ENCODE assay signal across 8 cellular contexts in the genomic region with DNA sequence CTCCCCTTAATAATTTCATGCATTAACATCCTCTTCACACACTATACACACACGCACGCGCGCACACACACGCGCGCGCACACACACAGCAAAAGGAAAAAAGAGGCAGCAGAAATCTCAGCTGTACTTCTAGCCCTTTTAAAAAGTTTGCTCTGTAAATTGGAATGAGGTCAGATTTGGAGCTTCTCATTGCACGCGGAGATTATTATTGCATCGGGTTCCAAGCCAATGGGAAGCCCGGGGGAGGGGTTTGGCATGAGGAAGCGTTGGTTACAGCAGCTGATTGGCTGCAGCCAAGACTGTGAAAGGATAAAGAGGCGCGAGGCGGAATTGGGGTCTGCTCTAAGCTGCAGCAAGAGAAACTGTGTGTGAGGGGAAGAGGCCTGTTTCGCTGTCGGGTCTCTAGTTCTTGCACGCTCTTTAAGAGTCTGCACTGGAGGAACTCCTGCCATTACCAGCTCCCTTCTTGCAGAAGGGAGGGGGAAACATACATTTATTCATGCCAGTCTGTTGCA. TPM values are rescaled to one million over a fixed set of nuclear protein-coding genes. Genes with fewer than 3 reads are reported as not detected.
A peak's percentile ranks its signal among the peaks of the same experiment; 100 is the strongest.
DNase-seq lines count a peak whose midpoint lies in the region; ATAC-seq and TF ChIP-seq lines count a peak whose summit lies in the region.

A gene (plus strand): TSS at position 340 of the 515 bp plus-strand sequence. CDS start 784 bp downstream, outside the sequence.

- no peaks in the 10 kb centered on the region for H3K9me3 Mint-ChIP-seq in T-helper 2 cell treated with Interferon-gamma antibody and Interleukin-4, amounts not matched to agents 5 μg/mL and 100 μg/mL, for 36 hours

- H3K36me3 ChIP-seq in breast epithelium (no peaks in the 10 kb centered on the region), iPS DF 6.9 (ENCODE audit: control insufficient read depth, insufficient read depth, low read length) (peaks cover 10% of the 10 kb centered on the region; the same call in 1 of the 2 replicates)

- peak within 1 kb of the TSS; percentile 89 for H3K4me3 Mint-ChIP-seq in T-helper 2 cell treated with Interferon-gamma antibody and Interleukin-4, amounts not matched to agents 5 μg/mL and 100 μg/mL, for 36 hours

- DNase-seq in AG08395 (ENCODE audit: low spot score) (peak; percentile 96), NCI-H1930 (lab: John Stamatoyannopoulos, UW) (peak; percentile 96 to 97), breast epithelium (ENCODE audit: low spot score in 2 of 2) (peak; percentile 95), iPS DF 6.9 (ENCODE audit: low read depth, low spot score) (peak; percentile 97), retina (peak; percentile 97)
- DNase-seq in T-helper 2 cell treated with Interferon-gamma antibody and Interleukin-4, amounts not matched to agents 5 μg/mL and 100 μg/mL, for 36 hours (ENCODE audit: low spot score): peak; percentile 77

- intact Hi-C loops in breast epithelium (cut with DNase I; ENCODE audit: low total_unique reads): no loop called here

- H3K4me1 Mint-ChIP-seq in T-helper 2 cell treated with Interferon-gamma antibody and Interleukin-4, amounts not matched to agents 5 μg/mL and 100 μg/mL, for 36 hours (ENCODE audit: low read depth): peaks cover 27% of the 10 kb centered on the region

- H3K9me3 ChIP-seq in breast epithelium (no peaks in the 10 kb centered on the region), iPS DF 6.9 (ENCODE audit: control insufficient read depth, insufficient read depth, low read length) (no peaks in the 10 kb centered on the region)

- WGBS in iPS DF 6.9 (ENCODE audit: insufficient coverage, insufficient read length): no CpG with 5 or more reads among the region's 19 CpGs

- H3K4me1 ChIP-seq in breast epithelium (peaks cover 0 to 4% of the 10 kb centered on the region in 2 donors), iPS DF 6.9 (ENCODE audit: control insufficient read depth, insufficient read depth, low read length) (0 out of 2 replicates have a peak, but pooled peaks cover 1% of the 10 kb centered on the region)

- H3K36me3 Mint-ChIP-seq in T-helper 2 cell treated with Interferon-gamma antibody and Interleukin-4, amounts not matched to agents 5 μg/mL and 100 μg/mL, for 36 hours (ENCODE audit: low read depth): peaks cover 6% of the 10 kb centered on the region

- H3K27me3 Mint-ChIP-seq in T-helper 2 cell treated with Interferon-gamma antibody and Interleukin-4, amounts not matched to agents 5 μg/mL and 100 μg/mL, for 36 hours (ENCODE audit: low read depth): peaks cover 57% of the 10 kb centered on the region

- H3K27me3 ChIP-seq in breast epithelium: no peaks in the 10 kb centered on the region
- no peaks in the 10 kb centered on the region; the same call in 1 of the 2 replicates for H3K27me3 ChIP-seq in iPS DF 6.9 (ENCODE audit: control insufficient read depth, insufficient read depth, low read length)

- ATAC-seq in GM18861 (IDR thresholded peaks at IDR 0.05; ENCODE audit: unreplicated experiment): peak; percentile 70
- peak; percentile 58 for ATAC-seq in HG03045 (IDR thresholded peaks at IDR 0.05; ENCODE audit: unreplicated experiment)

- peak within 1 kb of the TSS; percentile 71 to 88 (median 82) for H3K4me3 ChIP-seq in breast epithelium
- peak within 1 kb of the TSS; percentile 83 for H3K4me3 ChIP-seq in iPS DF 6.9 (ENCODE audit: low read length)

- peak; percentile 74 for TF ChIP-seq POLR2A in breast epithelium (IDR thresholded peaks at IDR 0.05)

- no peak for TF ChIP-seq CTCF in breast epithelium (IDR thresholded peaks at IDR 0.05)

- peak within 1 kb of the TSS; percentile 96 to 97 for H3K27ac ChIP-seq in breast epithelium
- no peak within 1 kb of the TSS for H3K27ac ChIP-seq in iPS DF 6.9 (ENCODE audit: low read length)

- peak within 1 kb of the TSS; percentile 92 for H3K27ac Mint-ChIP-seq in T-helper 2 cell treated with Interferon-gamma antibody and Interleukin-4, amounts not matched to agents 5 μg/mL and 100 μg/mL, for 36 hours

RNA-seq across cellular contexts. Expression of the gene that starts here (rescaled TPM):
- total RNA-seq in breast epithelium: 10 to 100 TPM; 18.2 to 71.0 (median 48.8) TPM
